In genomic region chr1:227726318-227726717, GRCh38 we compare ENCODE assay signal across 28 cellular contexts.
"Had no signal": no experiment of that assay in that cellular context is flagged by ENCODE, and none has a peak within 500 bp of the region (broad histone marks: within the 10 kb centered on the region; RNA-seq: fewer than 3 reads in every experiment).

No MANE protein-coding gene starts in this region.

- H3K36me3 ChIP-seq: neural progenitor cell, ovary, right lobe of liver, sigmoid colon, thoracic aorta, thyroid gland, vagina had no signal

- DNase-seq: natural killer cell; nephron progenitor cell; occipital lobe; ovary; posterior cingulate gyrus; psoas muscle; right cardiac atrium; right lobe of liver; sigmoid colon; small intestine; stimulated activated CD4-positive, alpha-beta T cell treated with anti-CD3 and anti-CD28 coated beads, Interleukin-15, amount 100 ng/mL, for 24 hours; stimulated activated CD4-positive, alpha-beta T cell treated with anti-CD3 and anti-CD28 coated beads, Interleukin-2, amount 100 ng/mL, for 24 hours; stimulated activated CD4-positive, alpha-beta T cell treated with anti-CD3 and anti-CD28 coated beads, Interleukin-2, amount 100 ng/mL, for 48 hours; stimulated activated CD4-positive, alpha-beta T cell treated with anti-CD3 and anti-CD28 coated beads, Interleukin-4, amount 100 ng/mL, for 24 hours; stimulated activated naive B cell treated with anti-CD40 and anti-IgM and Interleukin-4, amounts not matched to agents 10 μg/mL and 1 μg/mL and 100 μg/mL, for 72 hours; stimulated activated naive CD4-positive, alpha-beta T cell treated with Interleukin-2 at 50 U/mL for 16 hours; stomach; thyroid gland; trophoblast cell; upper lobe of left lung had no signal

- H3K4me3 Mint-ChIP-seq: neural progenitor cell; stimulated activated effector memory CD8-positive, alpha-beta T cell treated with anti-CD3 and anti-CD28 coated beads, Interleukin-12 subunit alpha, Interleukin-12 subunit beta, amount 100 ng/mL, for 72 hours; stimulated activated naive CD8-positive, alpha-beta T cell treated with anti-CD3 and anti-CD28 coated beads, Interleukin-15, Interleukin-2, amounts not matched to agents 100 ng/mL and 50 ng/mL, for 24 hours had no signal

- H2AFZ ChIP-seq: neural progenitor cell, parathyroid adenoma had no signal

- H3K27me3 ChIP-seq: ovary, right lobe of liver, sigmoid colon, thyroid gland, tibial nerve, vagina had no signal

- H3K9ac ChIP-seq: neural progenitor cell, parathyroid adenoma had no signal

- ATAC-seq: natural killer cell; psoas muscle; right cardiac atrium; right lobe of liver; stimulated activated effector memory CD8-positive, alpha-beta T cell treated with anti-CD3 and anti-CD28 coated beads, Interleukin-12 subunit alpha, Interleukin-12 subunit beta, amount 100 ng/mL, for 72 hours had no signal

- H3K36me3 Mint-ChIP-seq: neural progenitor cell had no signal

- H3K9me3 ChIP-seq: ovary, psoas muscle, thyroid gland had no signal

- H3K27ac ChIP-seq: neural progenitor cell, ovary, parathyroid adenoma, psoas muscle, right lobe of liver, sigmoid colon, stomach, thoracic aorta, thyroid gland, tibial nerve, upper lobe of left lung, vagina had no signal

- H3K27ac Mint-ChIP-seq: natural killer cell; nephron progenitor cell; neural progenitor cell; progenitor cell of endocrine pancreas; stimulated activated effector memory CD8-positive, alpha-beta T cell treated with anti-CD3 and anti-CD28 coated beads, Interleukin-12 subunit alpha, Interleukin-12 subunit beta, amount 100 ng/mL, for 72 hours; stimulated activated naive CD8-positive, alpha-beta T cell treated with anti-CD3 and anti-CD28 coated beads, Interleukin-15, Interleukin-2, amounts not matched to agents 100 ng/mL and 50 ng/mL, for 24 hours had no signal

- H3K79me2 ChIP-seq: parathyroid adenoma had no signal

- H3K4me3 ChIP-seq: neural progenitor cell, ovary, psoas muscle, right lobe of liver, sigmoid colon, stomach, thoracic aorta, thyroid gland, tibial nerve, upper lobe of left lung, vagina had no signal

- H3K4me2 ChIP-seq: neural progenitor cell had no signal
